ENCODE assay signal across 22 cellular contexts in genomic region chr1:203763505-203763904, GRCh38. TPM values are rescaled to one million over a fixed set of nuclear protein-coding genes. Genes with fewer than 3 reads are reported as not detected.
DNase-seq lines count a peak whose midpoint lies in the region; ATAC-seq and TF ChIP-seq lines count a peak whose summit lies in the region.
"Had no signal": no experiment of that assay in that cellular context is flagged by ENCODE, and none has a peak within 500 bp of the region (broad histone marks: within the 10 kb centered on the region; RNA-seq: fewer than 3 reads in every experiment).

No MANE protein-coding gene starts in this region.

- no peak for TF ChIP-seq CTCF in transverse colon (IDR thresholded peaks at IDR 0.05)
- TF ChIP-seq CTCF in smooth muscle cell (IDR thresholded peaks at IDR 0.05; ENCODE audit: borderline replicate concordance, insufficient read depth, poor library complexity, severe bottlenecking): no peak

- in situ Hi-C loops in transverse colon (cut with MboI; ENCODE audit: low pct_ligation_motif_present in 1 of 4, low pct_unique_long_range_greater_than_20kb in 1 of 4, low sequenced_read_pairs in 3 of 4): no loop called here

- H3K4me2 ChIP-seq in smooth muscle cell: no peak overlapping the region

- DNase-seq in activated effector memory CD4-positive, alpha-beta T cell treated with anti-CD3 and anti-CD28 coated beads, Interleukin-2, amount 50 U/mL, for 16 hours: peak; percentile 64
- DNase-seq in activated effector memory CD4-positive, alpha-beta T cell treated with Interleukin-2 at 50 U/mL for 16 hours: no peak
- no peak for DNase-seq in T-helper 17 cell
- no peak for DNase-seq in central memory CD8-positive, alpha-beta T cell (ENCODE audit: low spot score in 2 of 2)
- no peak for DNase-seq in transverse colon
- no peak for DNase-seq in NCI-H446 (lab: John Stamatoyannopoulos, UW)
- DNase-seq in foreskin melanocyte: no peak
- no peak for DNase-seq in smooth muscle cell (lab: John Stamatoyannopoulos, UW; ENCODE audit: unreplicated experiment)
- DNase-seq: Calu3, dermis blood vessel endothelial cell, GF-D8, glutamatergic neuron, HCEC 1CT, Karpas-422, lower lobe of right lung, NCI-H1417 treated with DMSO at 0.1 percent for 48 hours, uterus had no signal

- 93 to 100% methylated on average over 1 of the region's 1 CpG for WGBS in transverse colon (ENCODE audit: low coverage in 1 of 2), 2 donors
- WGBS in smooth muscle cell (ENCODE audit: low lambda C conversion rate): 94% methylated on average over 1 of the region's 1 CpG

- H3F3A ChIP-seq in smooth muscle cell (ENCODE audit: low read depth): peaks cover 4% of the 10 kb centered on the region

- H3K27ac ChIP-seq in transverse colon (peak overlapping the region in 3 of 4 donors; percentile 52 to 77 (median 65)), smooth muscle cell (ENCODE audit: low read depth) (no peak overlapping the region)
- H3K27ac ChIP-seq: RWPE1, uterus had no signal

- no peaks in the 10 kb centered on the region for H4K20me1 ChIP-seq in smooth muscle cell (ENCODE audit: low read depth)

- peaks cover 2% of the 10 kb centered on the region for H3K36me3 Mint-ChIP-seq in T-helper 17 cell (ENCODE audit: low read depth)
- peaks cover 18% of the 10 kb centered on the region for H3K36me3 Mint-ChIP-seq in central memory CD8-positive, alpha-beta T cell (ENCODE audit: insufficient read depth)

- peaks cover 39% of the 10 kb centered on the region for H3K4me1 Mint-ChIP-seq in T-helper 17 cell
- H3K4me1 Mint-ChIP-seq in central memory CD8-positive, alpha-beta T cell: peaks cover 52% of the 10 kb centered on the region

- H3K36me3 ChIP-seq in transverse colon (no peaks in the 10 kb centered on the region), smooth muscle cell (ENCODE audit: low read depth) (no peaks in the 10 kb centered on the region)
- H3K36me3 ChIP-seq: lower lobe of right lung, uterus had no signal

- ATAC-seq in T-helper 17 cell: no peak
- no peak for ATAC-seq in central memory CD8-positive, alpha-beta T cell (replicated peaks; ENCODE audit: extremely low read depth, poor library complexity, severe bottlenecking)
- ATAC-seq: activated CD4-positive, CD25-positive, alpha-beta regulatory T cell treated with anti-CD3 and anti-CD28 coated beads, Interleukin-2, amount 50 U/mL, for 24 hours; esophagus mucosa; lower lobe of right lung had no signal

- H3K4me1 ChIP-seq in transverse colon (peaks cover 0 to 8% (median under 1%) of the 10 kb centered on the region in 4 donors), smooth muscle cell (ENCODE audit: low read depth) (no peaks in the 10 kb centered on the region)
- H3K4me1 ChIP-seq: lower lobe of right lung, uterus had no signal

- peak overlapping the region; percentile 67 for H3K4me3 Mint-ChIP-seq in T-helper 17 cell
- H3K4me3 Mint-ChIP-seq in central memory CD8-positive, alpha-beta T cell: peak overlapping the region; percentile 93
- H3K4me3 Mint-ChIP-seq: nephron had no signal

- no peaks in the 10 kb centered on the region for H3K27me3 Mint-ChIP-seq in T-helper 17 cell
- no peaks in the 10 kb centered on the region for H3K27me3 Mint-ChIP-seq in central memory CD8-positive, alpha-beta T cell
- H3K27me3 Mint-ChIP-seq: progenitor cell of endocrine pancreas had no signal

- H3K9ac ChIP-seq in smooth muscle cell (ENCODE audit: low read depth): no peak overlapping the region

- TF ChIP-seq POLR2A in transverse colon (IDR thresholded peaks at IDR 0.05): no peak

- no peaks in the 10 kb centered on the region for H3K9me3 ChIP-seq in T-helper 17 cell (ENCODE audit: control insufficient read depth, low read length, poor library complexity, severe bottlenecking)
- no peaks in the 10 kb centered on the region for H3K9me3 ChIP-seq in transverse colon
- no peaks in the 10 kb centered on the region for H3K9me3 ChIP-seq in smooth muscle cell (replicated peaks; ENCODE audit: low read depth)
- H3K9me3 ChIP-seq: lower lobe of right lung, uterus had no signal

- intact Hi-C loops in transverse colon (cut with DNase I; ENCODE audit: low total_unique reads): no loop called here

- H2AFZ ChIP-seq in smooth muscle cell (ENCODE audit: low read depth): no peak overlapping the region

- H3K4me3 ChIP-seq in transverse colon: no peak overlapping the region
- no peak overlapping the region for H3K4me3 ChIP-seq in smooth muscle cell
- H3K4me3 ChIP-seq: lower lobe of right lung, uterus had no signal

- no peak for TF ChIP-seq EP300 in transverse colon (IDR thresholded peaks at IDR 0.05; ENCODE audit: low read depth)

- H3K27me3 ChIP-seq in transverse colon (no peaks in the 10 kb centered on the region), smooth muscle cell (ENCODE audit: low read depth) (no peaks in the 10 kb centered on the region)
- H3K27me3 ChIP-seq: uterus had no signal

- H3K9me3 Mint-ChIP-seq in central memory CD8-positive, alpha-beta T cell: no peaks in the 10 kb centered on the region
- H3K9me3 Mint-ChIP-seq: nephron had no signal

- H3K79me2 ChIP-seq in smooth muscle cell (ENCODE audit: low read depth): no peaks in the 10 kb centered on the region

- H3K27ac Mint-ChIP-seq in T-helper 17 cell: peak overlapping the region; percentile 97
- peak overlapping the region; percentile 90 for H3K27ac Mint-ChIP-seq in central memory CD8-positive, alpha-beta T cell (ENCODE audit: low read depth)
- H3K27ac Mint-ChIP-seq: nephron, progenitor cell of endocrine pancreas had no signal

RNA-seq across cellular contexts. Expression of gene LAX1, which starts 1.5 kb away (rescaled TPM):
- total RNA-seq in T-helper 17 cell: 10 to 100 TPM; 21.7 to 23.9 TPM
- 1 to 10 TPM in 2 of 4 donors, not detected in 2; 1.2 to 5.4 TPM for total RNA-seq in transverse colon
- total RNA-seq in smooth muscle cell: 0.36 and 0.40 TPM in 2 replicates
- polyA plus RNA-seq in smooth muscle cell: 0.27 TPM in 1 of 2 replicates, not detected in the other
- total RNA-seq: Calu3, dermis blood vessel endothelial cell, progenitor cell of endocrine pancreas had no signal

RNA-seq across cellular contexts. Expression of gene ZBED6, which starts 31.9 kb away (rescaled TPM):
- total RNA-seq in T-helper 17 cell (10 to 100 TPM; 32.0 to 32.6 TPM), transverse colon (10 to 100 TPM; 12.7 to 29.7 (median 23.6) TPM), smooth muscle cell (32.0 and 39.4 TPM in 2 replicates)
- polyA plus RNA-seq in smooth muscle cell: 1.9 and 3.0 TPM in 2 replicates

RNA-seq across cellular contexts. Expression of gene ZC3H11A, which starts 31.9 kb away (rescaled TPM):
- total RNA-seq in T-helper 17 cell (10 to 100 TPM; 71.8 to 80.5 TPM), transverse colon (100 to 1,000 TPM in 2 of 4 donors, 10 to 100 TPM in 2; 38.5 to 120 (median 99.0) TPM), smooth muscle cell (140 and 174 TPM in 2 replicates)
- 28.4 and 42.2 TPM in 2 replicates for polyA plus RNA-seq in smooth muscle cell
